In the genomic region with DNA sequence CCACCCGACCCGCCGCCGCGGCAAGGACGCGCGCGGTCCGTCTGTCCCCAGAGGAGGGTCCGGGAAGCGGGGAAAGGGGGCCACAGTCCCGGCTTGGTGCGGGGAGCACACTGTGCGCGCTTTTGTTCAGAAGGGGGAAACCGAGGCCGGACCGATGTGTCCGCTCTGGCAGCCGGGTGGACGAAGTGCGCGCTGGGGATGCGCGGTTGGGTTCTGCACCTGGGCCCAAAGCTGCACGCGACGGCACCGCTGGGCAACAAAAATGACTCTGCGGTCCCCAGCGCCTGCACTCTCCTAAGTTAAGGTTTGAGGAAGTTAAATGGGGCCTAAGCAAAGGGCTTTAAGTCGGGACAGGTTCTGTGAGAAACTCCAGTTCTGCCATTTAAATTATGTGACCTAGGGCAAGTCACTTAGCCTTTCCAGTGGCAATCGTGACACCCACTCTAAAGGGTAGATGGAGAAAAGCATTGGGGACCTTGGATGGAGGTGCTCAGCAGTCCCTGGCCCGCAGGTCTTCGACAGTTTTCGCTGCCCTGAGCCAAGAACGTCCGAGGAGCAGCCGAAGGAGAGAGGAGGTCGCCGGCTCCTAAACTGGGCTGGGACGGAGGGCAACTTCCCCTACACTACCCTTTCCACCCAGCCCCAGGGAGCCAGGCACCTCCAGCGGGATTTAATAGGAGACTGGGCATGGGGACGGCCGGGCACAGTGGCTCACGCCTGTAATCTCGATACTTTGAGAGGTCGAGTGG, we compare ENCODE assay signal across 8 cellular contexts. TPM values are rescaled to one million over a fixed set of nuclear protein-coding genes. Genes with fewer than 3 reads are reported as not detected.
DNase-seq lines count a peak whose midpoint lies in the region; ATAC-seq, FAIRE-seq and TF ChIP-seq lines count a peak whose summit lies in the region.

No MANE protein-coding gene starts in this region.

- intact Hi-C loops in breast epithelium (cut with DNase I; ENCODE audit: low total_unique reads) = no loop called here

- peak; percentile 37 for TF ChIP-seq POLR2A in GM18505 (IDR thresholded peaks at IDR 0.05; ENCODE audit: borderline replicate concordance, extremely low read depth, insufficient read depth, insufficient read length)
- TF ChIP-seq POLR2A in Peyer's patch (IDR thresholded peaks at IDR 0.05) = no peak
- no peak for TF ChIP-seq POLR2A in breast epithelium (IDR thresholded peaks at IDR 0.05)

- peaks cover 0 to 41% (median 5%) of the 10 kb centered on the region in 4 donors for H3K4me1 ChIP-seq in Peyer's patch
- H3K4me1 ChIP-seq in breast epithelium = no peaks in the 10 kb centered on the region
- H3K4me1 ChIP-seq in small intestine (ENCODE audit: control insufficient read depth in 2 of 2, insufficient read depth in 1 of 2, low read depth in 1 of 2, low read length in 1 of 2) = peaks cover 0 to 8% of the 10 kb centered on the region in 2 donors

- H3K4me3 ChIP-seq in Peyer's patch (peak overlapping the region; percentile 55 to 73 (median 70)), breast epithelium (peak overlapping the region; percentile 69 to 89 (median 81)), small intestine (ENCODE audit: low read depth in 1 of 2, low read length in 2 of 2) (peak overlapping the region; percentile 62 to 66)

- ATAC-seq in GM18505 (IDR thresholded peaks at IDR 0.05; ENCODE audit: unreplicated experiment) (peak; percentile 21), HG02981 (IDR thresholded peaks at IDR 0.05; ENCODE audit: unreplicated experiment) (peak; percentile 7)

- H3K27me3 ChIP-seq in Peyer's patch (no peaks in the 10 kb centered on the region), breast epithelium (no peaks in the 10 kb centered on the region), small intestine (ENCODE audit: control insufficient read depth in 2 of 2, insufficient read depth in 2 of 2, low read length in 2 of 2) (no peaks in the 10 kb centered on the region)

- TF ChIP-seq CTCF in Peyer's patch (IDR thresholded peaks at IDR 0.05) = no peak
- TF ChIP-seq CTCF in breast epithelium (IDR thresholded peaks at IDR 0.05) = no peak

- H3K36me3 ChIP-seq in Peyer's patch (no peaks in the 10 kb centered on the region), breast epithelium (no peaks in the 10 kb centered on the region), small intestine (ENCODE audit: control insufficient read depth in 2 of 2, insufficient read depth in 2 of 2, low read length in 2 of 2) (no peaks in the 10 kb centered on the region)

- FAIRE-seq in small intestine (lab: Jason Lieb, UNC) = no peak

- 6 to 14% (median 11%) methylated on average over 42 to 49 of the region's 49 CpGs for WGBS in small intestine, 3 donors

- DNase-seq in Ammon's horn (ENCODE audit: low spot score) = peak; percentile 25
- peak in 2 of 3 donors; percentile 66 to 77 for DNase-seq in Peyer's patch
- peak in 1 of 2 donors; percentile 53 for DNase-seq in breast epithelium (ENCODE audit: low spot score in 2 of 2)
- DNase-seq in iPS-NIHi7 (ENCODE audit: extremely low spot score) = peak; percentile 12
- peak; percentile 32 for DNase-seq in small intestine
- DNase-seq in activated gamma-delta T cell (lab: John Stamatoyannopoulos, UW) = no peak

- no peaks in the 10 kb centered on the region for H3K9me3 ChIP-seq in Peyer's patch
- no peaks in the 10 kb centered on the region for H3K9me3 ChIP-seq in breast epithelium
- H3K9me3 ChIP-seq in small intestine (ENCODE audit: control insufficient read depth, low read depth) = no peaks in the 10 kb centered on the region

- H3K27ac ChIP-seq in Peyer's patch (peak overlapping the region; percentile 95 to 99 (median 97)), breast epithelium (peak overlapping the region; percentile 98), small intestine (ENCODE audit: low read depth in 1 of 2, low read length in 1 of 2) (peak overlapping the region; percentile 84 to 94)

RNA-seq across cellular contexts. Expression of gene ACBD5, which starts 0.5 kb away (rescaled TPM):
- total RNA-seq in Peyer's patch = 10 to 100 TPM; 31.6 to 53.9 (median 39.1) TPM
- total RNA-seq in breast epithelium = 10 to 100 TPM; 18.7 to 27.4 (median 25.0) TPM
- 10 to 100 TPM; 21.8 to 61.5 (median 40.0) TPM for polyA plus RNA-seq in small intestine
